ENCODE assay signal across 2 cellular contexts in the genomic region with DNA sequence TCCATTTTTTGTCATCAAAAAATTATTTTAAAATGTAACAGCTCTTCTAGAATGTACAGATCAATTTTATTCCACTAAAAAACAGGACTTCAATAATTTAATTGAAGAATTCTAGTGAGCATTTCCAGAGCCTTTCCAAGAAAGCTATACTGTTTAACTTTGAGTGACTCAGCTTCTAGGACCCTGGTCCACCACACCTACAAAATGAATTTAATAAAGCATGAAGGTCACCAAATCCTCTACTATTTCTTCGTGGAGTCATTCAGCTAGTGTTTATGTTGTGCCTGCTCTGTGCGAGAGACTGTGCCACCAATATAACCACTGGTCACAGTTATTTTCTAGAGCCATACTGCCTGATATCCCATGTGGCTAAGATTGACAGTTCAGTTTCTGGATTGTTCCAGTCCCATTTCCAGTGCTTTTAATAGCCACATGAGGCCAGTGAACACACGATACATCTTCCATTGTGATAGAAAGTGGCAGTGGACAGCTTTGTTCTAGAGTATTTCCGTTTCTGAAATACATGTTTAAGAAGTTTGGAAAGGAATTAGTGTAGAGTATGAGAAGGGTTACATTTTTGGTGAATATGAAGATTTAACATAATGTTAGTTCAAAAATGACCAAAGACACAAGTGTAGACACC.
TF ChIP-seq lines count a peak whose summit lies in the region.

No MANE protein-coding gene starts in this region.

TF ChIP-seq in A549, 52 proteins besides CTCF, POLR2A, EP300 and RAD21 (continued from another document):
- TF ChIP-seq CHD2 (IDR thresholded peaks at IDR 0.05; ENCODE audit: low read length, partially characterized antibody): no peak
- TF ChIP-seq PHF8 (IDR thresholded peaks at IDR 0.05; ENCODE audit: borderline replicate concordance, low read depth): no peak
- TF ChIP-seq HOXA7 (CRISPR knock-in tag; IDR thresholded peaks at IDR 0.05): no peak

TF ChIP-seq in endothelial cell of umbilical vein, 7 proteins besides CTCF, POLR2A, EP300 and RAD21 (continued from another document):
- TF ChIP-seq FOS (IDR thresholded peaks at IDR 0.05; ENCODE audit: borderline replicate concordance, insufficient read depth, low read length): no peak
- no peak for TF ChIP-seq JUN (IDR thresholded peaks at IDR 0.05; ENCODE audit: borderline replicate concordance, insufficient read depth, insufficient read length, low read depth)
- no peak for TF ChIP-seq MYC (IDR thresholded peaks at IDR 0.05; ENCODE audit: low read depth, low read length)
- no peak for TF ChIP-seq GATA2 (IDR thresholded peaks at IDR 0.05; ENCODE audit: insufficient read depth, insufficient read length, low read depth, low read length)
